Comparison of ENCODE assay signal across 8 cellular contexts in genomic region chr13:21435710-21436151, GRCh38. TPM values are rescaled to one million over a fixed set of nuclear protein-coding genes. Genes with fewer than 3 reads are reported as not detected.
DNase-seq lines count a peak whose midpoint lies in the region; ATAC-seq, FAIRE-seq and TF ChIP-seq lines count a peak whose summit lies in the region.

No MANE protein-coding gene starts in this region.

- ATAC-seq in GM21447 (IDR thresholded peaks at IDR 0.05; ENCODE audit: unreplicated experiment): peak; percentile 98
- ATAC-seq in natural killer cell treated with Interleukin-12 subunit alpha and Interleukin-12 subunit beta and Interleukin-15 and Interleukin-18, amount 100 ng/mL, for 72 hours: peak; percentile 97 to 98

- intact Hi-C loops in activated CD4-positive, alpha-beta T cell treated with anti-CD3 and anti-CD28 coated beads, Interleukin-2, amount 10 ng/mL, durations not matched to agents 24 days and 14 days (cut with micrococcal nuclease): loop anchor here (1.0 to 5.0 kb wide), 2 partner anchors 23 to 38 kb away; no protein-coding TSS in a partner anchor

- peak overlapping the region; percentile 83 for H3K27ac Mint-ChIP-seq in activated CD4-positive, alpha-beta T cell treated with anti-CD3 and anti-CD28 coated beads, Interleukin-2, amount 10 ng/mL, durations not matched to agents 24 days and 14 days
- peak overlapping the region; percentile 53 to 79 for H3K27ac Mint-ChIP-seq in natural killer cell treated with Interleukin-12 subunit alpha and Interleukin-12 subunit beta and Interleukin-15 and Interleukin-18, amount 100 ng/mL, for 72 hours

- TF ChIP-seq CTCF in epithelial cell of proximal tubule (conservative IDR thresholded peaks at IDR 0.05; ENCODE audit: low read depth, low read length): no peak

- H3K4me3 ChIP-seq in epithelial cell of proximal tubule (ENCODE audit: low read depth, low read length): peak overlapping the region; percentile 39

- H3K4me3 Mint-ChIP-seq in activated CD4-positive, alpha-beta T cell treated with anti-CD3 and anti-CD28 coated beads, Interleukin-2, amount 10 ng/mL, durations not matched to agents 24 days and 14 days: peak overlapping the region; percentile 52
- peak overlapping the region; percentile 42 for H3K4me3 Mint-ChIP-seq in natural killer cell treated with Interleukin-12 subunit alpha and Interleukin-12 subunit beta and Interleukin-15 and Interleukin-18, amount 100 ng/mL, for 72 hours

- peaks cover 31% of the 10 kb centered on the region for H3K4me1 Mint-ChIP-seq in activated CD4-positive, alpha-beta T cell treated with anti-CD3 and anti-CD28 coated beads, Interleukin-2, amount 10 ng/mL, durations not matched to agents 24 days and 14 days
- H3K4me1 Mint-ChIP-seq in natural killer cell treated with Interleukin-12 subunit alpha and Interleukin-12 subunit beta and Interleukin-15 and Interleukin-18, amount 100 ng/mL, for 72 hours (ENCODE audit: low read depth in 2 of 2): peaks cover 36 to 49% of the 10 kb centered on the region in 2 donors

- peaks cover 11% of the 10 kb centered on the region for H3K9me3 Mint-ChIP-seq in activated CD4-positive, alpha-beta T cell treated with anti-CD3 and anti-CD28 coated beads, Interleukin-2, amount 10 ng/mL, durations not matched to agents 24 days and 14 days
- H3K9me3 Mint-ChIP-seq in natural killer cell treated with Interleukin-12 subunit alpha and Interleukin-12 subunit beta and Interleukin-15 and Interleukin-18, amount 100 ng/mL, for 72 hours: peaks cover 3% of the 10 kb centered on the region

- in situ Hi-C loops in Caki2 (cut with HindIII; ENCODE audit: low pct_unique_long_range_greater_than_20kb, low sequenced_read_pairs): no loop called here

- FAIRE-seq in urothelium cell line (lab: Jason Lieb, UNC): no peak

- no peaks in the 10 kb centered on the region for H3K27me3 Mint-ChIP-seq in activated CD4-positive, alpha-beta T cell treated with anti-CD3 and anti-CD28 coated beads, Interleukin-2, amount 10 ng/mL, durations not matched to agents 24 days and 14 days
- H3K27me3 Mint-ChIP-seq in natural killer cell treated with Interleukin-12 subunit alpha and Interleukin-12 subunit beta and Interleukin-15 and Interleukin-18, amount 100 ng/mL, for 72 hours: no peaks in the 10 kb centered on the region

- peaks cover 38% of the 10 kb centered on the region for H3K36me3 Mint-ChIP-seq in activated CD4-positive, alpha-beta T cell treated with anti-CD3 and anti-CD28 coated beads, Interleukin-2, amount 10 ng/mL, durations not matched to agents 24 days and 14 days (ENCODE audit: low read depth)
- peaks cover 3% of the 10 kb centered on the region for H3K36me3 Mint-ChIP-seq in natural killer cell treated with Interleukin-12 subunit alpha and Interleukin-12 subunit beta and Interleukin-15 and Interleukin-18, amount 100 ng/mL, for 72 hours

- DNase-seq in Caki2 (ENCODE audit: low read depth) (peak; percentile 34), HT1080 (ENCODE audit: low read depth) (peak; percentile 85), epithelial cell of proximal tubule (ENCODE audit: low read depth) (peak; percentile 84), urothelium cell line (ENCODE audit: low spot score) (peak; percentile 16), NCI-H2196 (lab: John Stamatoyannopoulos, UW; ENCODE audit: unreplicated experiment) (no peak)
- DNase-seq in activated CD4-positive, alpha-beta T cell treated with anti-CD3 and anti-CD28 coated beads, Interleukin-2, amount 10 ng/mL, durations not matched to agents 24 days and 14 days: peak; percentile 85
- DNase-seq in natural killer cell treated with Interleukin-12 subunit alpha and Interleukin-12 subunit beta and Interleukin-15 and Interleukin-18, amount 100 ng/mL, for 72 hours (ENCODE audit: low spot score): peak; percentile 80

RNA-seq across cellular contexts. Expression of gene ZDHHC20, which starts 23.4 kb away (rescaled TPM):
- total RNA-seq in Caki2 (2014; rRNA removed; shearing (Covaris generic); ENCODE audit: low replicate concordance): 25.4 and 38.1 TPM in 2 replicates
- 47.0 and 48.3 TPM in 2 replicates for total RNA-seq in HT1080 (2014; rRNA removed; shearing (Covaris generic))
- 44.3 and 69.7 TPM in 2 replicates for polyA plus RNA-seq in HT1080 (2015; cell fraction: cytosol; rRNA removed)
- polyA plus RNA-seq in HT1080 (2015; cell fraction: nucleus; rRNA removed): 25.5 and 35.8 TPM in 2 replicates
- total RNA-seq in activated CD4-positive, alpha-beta T cell treated with anti-CD3 and anti-CD28 coated beads, Interleukin-2, amount 10 ng/mL, durations not matched to agents 24 days and 14 days: 64.7 and 65.4 TPM in 2 replicates
- 49.2 and 58.4 TPM in 2 replicates for total RNA-seq in epithelial cell of proximal tubule
- 10 to 100 TPM; 46.0 to 54.9 TPM for total RNA-seq in natural killer cell treated with Interleukin-12 subunit alpha and Interleukin-12 subunit beta and Interleukin-15 and Interleukin-18, amount 100 ng/mL, for 72 hours
